1 cellular context compared by ENCODE assay signal in genomic region chr12:88035271-88035906, GRCh38.
TF ChIP-seq lines count a peak whose summit lies in the region.

No MANE protein-coding gene starts in this region.

TF ChIP-seq in HEK293, 187 proteins besides CTCF, POLR2A, EP300 and RAD21 (continued from another document and continues in another):
- TF ChIP-seq ZSCAN30 (tag by site-specific recombination; IDR thresholded peaks at IDR 0.05) = peak; percentile 24; the same call in 1 of the 2 replicates
- TF ChIP-seq SCRT2 (tag by site-specific recombination; IDR thresholded peaks at IDR 0.05) = peak; percentile 89
- no peak for TF ChIP-seq SALL2 (tag by site-specific recombination; IDR thresholded peaks at IDR 0.05; ENCODE audit: borderline replicate concordance)
- TF ChIP-seq ZNF239 (tag by site-specific recombination; IDR thresholded peaks at IDR 0.05) = no peak
- TF ChIP-seq ZBTB26 (tag by site-specific recombination; optimal IDR thresholded peaks at IDR 0.05) = peak; percentile 88
- 0 out of 2 replicates have a peak, but pooled peaks have one; percentile 18 for TF ChIP-seq ZSCAN16 (tag by site-specific recombination; IDR thresholded peaks at IDR 0.05)
- no peak for TF ChIP-seq GLI2 (tag by site-specific recombination; IDR thresholded peaks at IDR 0.05; ENCODE audit: borderline replicate concordance, low read depth)
- no peak for TF ChIP-seq ZNF514 (tag by site-specific recombination; IDR thresholded peaks at IDR 0.05)
- TF ChIP-seq ZNF211 (tag by site-specific recombination; IDR thresholded peaks at IDR 0.05; ENCODE audit: low read depth) = no peak
- TF ChIP-seq SP2 (tag by site-specific recombination; IDR thresholded peaks at IDR 0.05) = peak; percentile 73
- TF ChIP-seq ZSCAN23 (tag by site-specific recombination; IDR thresholded peaks at IDR 0.05) = no peak
- TF ChIP-seq ZNF830 (tag by site-specific recombination; IDR thresholded peaks at IDR 0.05; ENCODE audit: low read depth) = no peak
- TF ChIP-seq REST (tag by site-specific recombination; IDR thresholded peaks at IDR 0.05) = peak; percentile 31
- peak; percentile 82 for TF ChIP-seq KLF8 (tag by site-specific recombination; IDR thresholded peaks at IDR 0.05)
- TF ChIP-seq ZNF266 (tag by site-specific recombination; IDR thresholded peaks at IDR 0.05; ENCODE audit: low read depth) = no peak
- TF ChIP-seq, protein P1, sequence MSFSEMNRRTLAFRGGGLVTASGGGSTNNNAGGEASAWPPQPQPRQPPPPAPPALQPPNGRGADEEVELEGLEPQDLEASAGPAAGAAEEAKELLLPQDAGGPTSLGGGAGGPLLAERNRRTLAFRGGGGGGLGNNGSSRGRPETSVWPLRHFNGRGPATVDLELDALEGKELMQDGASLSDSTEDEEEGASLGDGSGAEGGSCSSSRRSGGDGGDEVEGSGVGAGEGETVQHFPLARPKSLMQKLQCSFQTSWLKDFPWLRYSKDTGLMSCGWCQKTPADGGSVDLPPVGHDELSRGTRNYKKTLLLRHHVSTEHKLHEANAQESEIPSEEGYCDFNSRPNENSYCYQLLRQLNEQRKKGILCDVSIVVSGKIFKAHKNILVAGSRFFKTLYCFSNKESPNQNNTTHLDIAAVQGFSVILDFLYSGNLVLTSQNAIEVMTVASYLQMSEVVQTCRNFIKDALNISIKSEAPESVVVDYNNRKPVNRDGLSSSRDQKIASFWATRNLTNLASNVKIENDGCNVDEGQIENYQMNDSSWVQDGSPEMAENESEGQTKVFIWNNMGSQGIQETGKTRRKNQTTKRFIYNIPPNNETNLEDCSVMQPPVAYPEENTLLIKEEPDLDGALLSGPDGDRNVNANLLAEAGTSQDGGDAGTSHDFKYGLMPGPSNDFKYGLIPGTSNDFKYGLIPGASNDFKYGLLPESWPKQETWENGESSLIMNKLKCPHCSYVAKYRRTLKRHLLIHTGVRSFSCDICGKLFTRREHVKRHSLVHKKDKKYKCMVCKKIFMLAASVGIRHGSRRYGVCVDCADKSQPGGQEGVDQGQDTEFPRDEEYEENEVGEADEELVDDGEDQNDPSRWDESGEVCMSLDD (tag by site-specific recombination; IDR thresholded peaks at IDR 0.05) = peak; percentile 76
- no peak for TF ChIP-seq INSM2 (tag by site-specific recombination; IDR thresholded peaks at IDR 0.05)
- TF ChIP-seq ZFP37 (tag by site-specific recombination; IDR thresholded peaks at IDR 0.05) = peak; percentile 92
- peak; percentile 100 for TF ChIP-seq ZBTB8A (tag by site-specific recombination; IDR thresholded peaks at IDR 0.05)
- TF ChIP-seq ZNF449 (tag by site-specific recombination; IDR thresholded peaks at IDR 0.05) = peak; percentile 100
- TF ChIP-seq ZNF366 (tag by site-specific recombination; conservative IDR thresholded peaks at IDR 0.05) = no peak
- TF ChIP-seq OSR2 (tag by site-specific recombination; IDR thresholded peaks at IDR 0.05) = peak; percentile 48
- 0 out of 2 replicates have a peak, but pooled peaks have one; percentile 19 for TF ChIP-seq ZNF423 (tag by site-specific recombination; IDR thresholded peaks at IDR 0.05)
- TF ChIP-seq ZNF19 (tag by site-specific recombination; IDR thresholded peaks at IDR 0.05; ENCODE audit: low read depth) = no peak
- peak; percentile 46; the same call in 1 of the 2 replicates for TF ChIP-seq ZNF629 (tag by site-specific recombination; IDR thresholded peaks at IDR 0.05)
- no peak for TF ChIP-seq ZNF747 (tag by site-specific recombination; IDR thresholded peaks at IDR 0.05)
- TF ChIP-seq ZNF138 (tag by site-specific recombination; IDR thresholded peaks at IDR 0.05; ENCODE audit: borderline replicate concordance) = no peak
- no peak for TF ChIP-seq ZNF354C (tag by site-specific recombination; IDR thresholded peaks at IDR 0.05; ENCODE audit: borderline replicate concordance, low read depth)
- TF ChIP-seq ZNF792 (tag by site-specific recombination; IDR thresholded peaks at IDR 0.05) = peak; percentile 70; the same call in 1 of the 2 replicates
- no peak for TF ChIP-seq ZNF24 (tag by site-specific recombination; IDR thresholded peaks at IDR 0.05)
- TF ChIP-seq SCRT1 (tag by site-specific recombination; IDR thresholded peaks at IDR 0.05; ENCODE audit: borderline replicate concordance) = no peak
- peak; percentile 79; the same call in 1 of the 2 replicates for TF ChIP-seq ZBTB20 (tag by site-specific recombination; IDR thresholded peaks at IDR 0.05)
- no peak for TF ChIP-seq ZNF133 (tag by site-specific recombination; IDR thresholded peaks at IDR 0.05)
- TF ChIP-seq ZNF248 (tag by site-specific recombination; IDR thresholded peaks at IDR 0.05) = no peak
- TF ChIP-seq ZNF202 (tag by site-specific recombination; IDR thresholded peaks at IDR 0.05; ENCODE audit: borderline replicate concordance) = no peak
- TF ChIP-seq ZNF114 (tag by site-specific recombination; IDR thresholded peaks at IDR 0.05) = no peak
- TF ChIP-seq, protein P2, sequence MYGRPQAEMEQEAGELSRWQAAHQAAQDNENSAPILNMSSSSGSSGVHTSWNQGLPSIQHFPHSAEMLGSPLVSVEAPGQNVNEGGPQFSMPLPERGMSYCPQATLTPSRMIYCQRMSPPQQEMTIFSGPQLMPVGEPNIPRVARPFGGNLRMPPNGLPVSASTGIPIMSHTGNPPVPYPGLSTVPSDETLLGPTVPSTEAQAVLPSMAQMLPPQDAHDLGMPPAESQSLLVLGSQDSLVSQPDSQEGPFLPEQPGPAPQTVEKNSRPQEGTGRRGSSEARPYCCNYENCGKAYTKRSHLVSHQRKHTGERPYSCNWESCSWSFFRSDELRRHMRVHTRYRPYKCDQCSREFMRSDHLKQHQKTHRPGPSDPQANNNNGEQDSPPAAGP (tag by site-specific recombination; IDR thresholded peaks at IDR 0.05) = no peak
- no peak for TF ChIP-seq ZNF791 (tag by site-specific recombination; IDR thresholded peaks at IDR 0.05)
- TF ChIP-seq ZNF692 (tag by site-specific recombination; IDR thresholded peaks at IDR 0.05) = peak; percentile 55; the same call in 1 of the 2 replicates
- TF ChIP-seq ZFP69B (tag by site-specific recombination; IDR thresholded peaks at IDR 0.05) = no peak
- TF ChIP-seq, protein P3, sequence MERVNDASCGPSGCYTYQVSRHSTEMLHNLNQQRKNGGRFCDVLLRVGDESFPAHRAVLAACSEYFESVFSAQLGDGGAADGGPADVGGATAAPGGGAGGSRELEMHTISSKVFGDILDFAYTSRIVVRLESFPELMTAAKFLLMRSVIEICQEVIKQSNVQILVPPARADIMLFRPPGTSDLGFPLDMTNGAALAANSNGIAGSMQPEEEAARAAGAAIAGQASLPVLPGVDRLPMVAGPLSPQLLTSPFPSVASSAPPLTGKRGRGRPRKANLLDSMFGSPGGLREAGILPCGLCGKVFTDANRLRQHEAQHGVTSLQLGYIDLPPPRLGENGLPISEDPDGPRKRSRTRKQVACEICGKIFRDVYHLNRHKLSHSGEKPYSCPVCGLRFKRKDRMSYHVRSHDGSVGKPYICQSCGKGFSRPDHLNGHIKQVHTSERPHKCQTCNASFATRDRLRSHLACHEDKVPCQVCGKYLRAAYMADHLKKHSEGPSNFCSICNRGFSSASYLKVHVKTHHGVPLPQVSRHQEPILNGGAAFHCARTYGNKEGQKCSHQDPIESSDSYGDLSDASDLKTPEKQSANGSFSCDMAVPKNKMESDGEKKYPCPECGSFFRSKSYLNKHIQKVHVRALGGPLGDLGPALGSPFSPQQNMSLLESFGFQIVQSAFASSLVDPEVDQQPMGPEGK (tag by site-specific recombination; IDR thresholded peaks at IDR 0.05) = peak; percentile 73
- TF ChIP-seq, protein P4, sequence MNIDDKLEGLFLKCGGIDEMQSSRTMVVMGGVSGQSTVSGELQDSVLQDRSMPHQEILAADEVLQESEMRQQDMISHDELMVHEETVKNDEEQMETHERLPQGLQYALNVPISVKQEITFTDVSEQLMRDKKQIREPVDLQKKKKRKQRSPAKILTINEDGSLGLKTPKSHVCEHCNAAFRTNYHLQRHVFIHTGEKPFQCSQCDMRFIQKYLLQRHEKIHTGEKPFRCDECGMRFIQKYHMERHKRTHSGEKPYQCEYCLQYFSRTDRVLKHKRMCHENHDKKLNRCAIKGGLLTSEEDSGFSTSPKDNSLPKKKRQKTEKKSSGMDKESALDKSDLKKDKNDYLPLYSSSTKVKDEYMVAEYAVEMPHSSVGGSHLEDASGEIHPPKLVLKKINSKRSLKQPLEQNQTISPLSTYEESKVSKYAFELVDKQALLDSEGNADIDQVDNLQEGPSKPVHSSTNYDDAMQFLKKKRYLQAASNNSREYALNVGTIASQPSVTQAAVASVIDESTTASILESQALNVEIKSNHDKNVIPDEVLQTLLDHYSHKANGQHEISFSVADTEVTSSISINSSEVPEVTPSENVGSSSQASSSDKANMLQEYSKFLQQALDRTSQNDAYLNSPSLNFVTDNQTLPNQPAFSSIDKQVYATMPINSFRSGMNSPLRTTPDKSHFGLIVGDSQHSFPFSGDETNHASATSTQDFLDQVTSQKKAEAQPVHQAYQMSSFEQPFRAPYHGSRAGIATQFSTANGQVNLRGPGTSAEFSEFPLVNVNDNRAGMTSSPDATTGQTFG (tag by site-specific recombination; IDR thresholded peaks at IDR 0.05; ENCODE audit: borderline replicate concordance) = no peak
- peak; percentile 61; the same call in 1 of the 2 replicates for TF ChIP-seq KLF16 (tag by site-specific recombination; IDR thresholded peaks at IDR 0.05)
- no peak for TF ChIP-seq ZNF623 (tag by site-specific recombination; IDR thresholded peaks at IDR 0.05)
